8 cellular contexts compared by ENCODE assay signal in the genomic region with DNA sequence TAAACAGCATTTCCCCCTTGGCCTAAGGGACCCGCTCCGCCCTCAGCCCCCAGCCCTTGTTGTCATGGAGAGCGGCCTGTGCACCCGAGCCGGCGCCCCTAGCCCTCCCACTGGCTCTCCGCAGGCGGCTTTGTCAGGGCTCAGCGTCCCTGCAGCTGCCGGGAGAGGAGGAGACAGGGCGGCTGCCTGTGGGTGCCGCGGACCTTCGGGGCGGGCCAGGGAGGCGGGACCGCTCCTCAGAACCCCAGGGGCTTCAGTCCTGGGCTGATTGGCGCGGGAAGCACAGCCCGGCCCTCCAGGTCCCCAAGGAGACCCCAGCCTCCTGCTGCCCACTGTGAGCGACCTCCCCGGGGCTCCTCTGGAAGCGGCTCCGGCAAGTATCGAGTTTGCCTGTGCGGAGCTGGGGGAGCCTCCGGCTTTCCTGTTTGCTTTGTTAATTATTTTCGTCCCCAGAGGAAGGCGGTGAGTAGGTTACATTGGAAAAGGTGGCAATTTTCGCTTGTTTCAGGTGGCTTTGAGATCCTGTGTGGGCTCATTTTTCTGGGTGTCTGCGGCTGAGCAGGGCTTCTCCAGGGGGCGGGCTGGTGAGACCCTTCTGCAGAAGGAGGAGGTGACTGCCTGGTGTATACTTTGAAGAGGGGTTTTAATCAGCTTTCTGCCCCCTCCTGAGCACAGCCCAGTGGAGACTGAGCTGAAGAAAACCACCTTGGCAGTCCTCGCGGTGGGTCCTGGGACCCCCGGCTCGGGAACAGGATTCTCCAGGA. TPM values are rescaled to one million over a fixed set of nuclear protein-coding genes. Genes with fewer than 3 reads are reported as not detected.
DNase-seq lines count a peak whose midpoint lies in the region; ATAC-seq and TF ChIP-seq lines count a peak whose summit lies in the region.

A gene with protein sequence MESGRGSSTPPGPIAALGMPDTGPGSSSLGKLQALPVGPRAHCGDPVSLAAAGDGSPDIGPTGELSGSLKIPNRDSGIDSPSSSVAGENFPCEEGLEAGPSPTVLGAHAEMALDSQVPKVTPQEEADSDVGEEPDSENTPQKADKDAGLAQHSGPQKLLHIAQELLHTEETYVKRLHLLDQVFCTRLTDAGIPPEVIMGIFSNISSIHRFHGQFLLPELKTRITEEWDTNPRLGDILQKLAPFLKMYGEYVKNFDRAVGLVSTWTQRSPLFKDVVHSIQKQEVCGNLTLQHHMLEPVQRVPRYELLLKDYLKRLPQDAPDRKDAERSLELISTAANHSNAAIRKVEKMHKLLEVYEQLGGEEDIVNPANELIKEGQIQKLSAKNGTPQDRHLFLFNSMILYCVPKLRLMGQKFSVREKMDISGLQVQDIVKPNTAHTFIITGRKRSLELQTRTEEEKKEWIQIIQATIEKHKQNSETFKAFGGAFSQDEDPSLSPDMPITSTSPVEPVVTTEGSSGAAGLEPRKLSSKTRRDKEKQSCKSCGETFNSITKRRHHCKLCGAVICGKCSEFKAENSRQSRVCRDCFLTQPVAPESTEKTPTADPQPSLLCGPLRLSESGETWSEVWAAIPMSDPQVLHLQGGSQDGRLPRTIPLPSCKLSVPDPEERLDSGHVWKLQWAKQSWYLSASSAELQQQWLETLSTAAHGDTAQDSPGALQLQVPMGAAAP (plus strand): TSS at position 256 of the 764 bp plus-strand sequence. CDS start 28,734 bp downstream, outside the sequence.

- DNase-seq in GM23248 = peak; percentile 54
- peak; percentile 40 to 68 for DNase-seq in NCI-H526 (lab: John Stamatoyannopoulos, UW)
- DNase-seq in activated T-helper 2 cell treated with anti-CD3 and anti-CD28 coated beads, Interferon-gamma antibody, Interleukin-2, Interleukin-4, amounts not matched to agents 10 μg/mL and 5 μg/mL and 100 μg/mL, durations not matched to agents 14 hours and 24 hours and 36 hours (ENCODE audit: low spot score) = no peak
- DNase-seq in heart left ventricle = peak in 3 of 5 donors; percentile 27 to 50 (median 32)
- peak in 1 of 2 donors; percentile 51 for DNase-seq in trophoblast cell

- WGBS in GM23248 (ENCODE audit: low coverage in 1 of 2, low lambda C conversion rate in 2 of 2, missing lambda C conversion rate in 2 of 2), 2 experiments = 9 to 10% methylated on average over 30 to 33 of the region's 36 CpGs
- 3 to 7% (median 5%) methylated on average over 15 to 36 of the region's 36 CpGs for WGBS in heart left ventricle, 4 donors
- no CpG with 5 or more reads among the region's 36 CpGs for WGBS in trophoblast cell (ENCODE audit: extremely low coverage, insufficient coverage, insufficient read length)

- no peaks in the 10 kb centered on the region for H3K9me2 ChIP-seq in GM23248 (ENCODE audit: insufficient read depth)

- H4K12ac ChIP-seq in trophoblast cell (ENCODE audit: low read depth, low read length) = no peak within 1 kb of the TSS

- H3K4me2 ChIP-seq in GM23248 (ENCODE audit: unreplicated experiment) (peak within 1 kb of the TSS; percentile 84), trophoblast cell (ENCODE audit: low read length) (peak within 1 kb of the TSS; percentile 74)

- H3K14ac ChIP-seq in trophoblast cell (ENCODE audit: low read length) = no peak within 1 kb of the TSS

- intact Hi-C loops in activated T-helper 2 cell treated with anti-CD3 and anti-CD28 coated beads, Interferon-gamma antibody, Interleukin-2, Interleukin-4, amounts not matched to agents 10 μg/mL and 5 μg/mL and 100 μg/mL, durations not matched to agents 14 hours and 24 hours and 36 hours (cut with micrococcal nuclease) = no loop called here
- intact Hi-C loops in heart left ventricle (cut with DNase I) = no loop called here

- H3K4me3 Mint-ChIP-seq in activated T-helper 2 cell treated with anti-CD3 and anti-CD28 coated beads, Interferon-gamma antibody, Interleukin-2, Interleukin-4, amounts not matched to agents 10 μg/mL and 5 μg/mL and 100 μg/mL, durations not matched to agents 14 hours and 24 hours and 36 hours (ENCODE audit: low read depth) = peak within 1 kb of the TSS; percentile 74

- peaks cover 2% of the 10 kb centered on the region for H3K79me1 ChIP-seq in trophoblast cell (ENCODE audit: low read length)

- H3K4me1 ChIP-seq in GM23248 (ENCODE audit: insufficient read depth) = no peaks in the 10 kb centered on the region
- H3K4me1 ChIP-seq in heart left ventricle = peaks cover 0 to 17% (median 1%) of the 10 kb centered on the region in 12 donors
- H3K4me1 ChIP-seq in trophoblast cell (ENCODE audit: control insufficient read depth in 1 of 2, insufficient read depth in 2 of 2, low read length in 2 of 2) = peaks cover 6 to 9% of the 10 kb centered on the region in 2 experiments

- no peak within 1 kb of the TSS for H2BK5ac ChIP-seq in trophoblast cell (ENCODE audit: low read depth, low read length, poor library complexity)

- H3K36me3 Mint-ChIP-seq in activated T-helper 2 cell treated with anti-CD3 and anti-CD28 coated beads, Interferon-gamma antibody, Interleukin-2, Interleukin-4, amounts not matched to agents 10 μg/mL and 5 μg/mL and 100 μg/mL, durations not matched to agents 14 hours and 24 hours and 36 hours (ENCODE audit: low read depth) = no peaks in the 10 kb centered on the region

- H3K4me1 Mint-ChIP-seq in activated T-helper 2 cell treated with anti-CD3 and anti-CD28 coated beads, Interferon-gamma antibody, Interleukin-2, Interleukin-4, amounts not matched to agents 10 μg/mL and 5 μg/mL and 100 μg/mL, durations not matched to agents 14 hours and 24 hours and 36 hours (ENCODE audit: low read depth) = peaks cover 10% of the 10 kb centered on the region

- H3K23ac ChIP-seq in trophoblast cell (ENCODE audit: low read length) = peak within 1 kb of the TSS; percentile 0

- H3K27ac Mint-ChIP-seq in activated T-helper 2 cell treated with anti-CD3 and anti-CD28 coated beads, Interferon-gamma antibody, Interleukin-2, Interleukin-4, amounts not matched to agents 10 μg/mL and 5 μg/mL and 100 μg/mL, durations not matched to agents 14 hours and 24 hours and 36 hours = no peak within 1 kb of the TSS

- H2BK120ac ChIP-seq in trophoblast cell (ENCODE audit: insufficient read depth, low read length, poor library complexity) = no peak within 1 kb of the TSS

- H4K20me1 ChIP-seq in GM23248 (ENCODE audit: insufficient read depth) = no peaks in the 10 kb centered on the region

- peak; percentile 39 to 71 (median 64) for ATAC-seq in heart left ventricle
- ATAC-seq in HG02973 (IDR thresholded peaks at IDR 0.05; ENCODE audit: unreplicated experiment) = no peak
- ATAC-seq in GM21529 (IDR thresholded peaks at IDR 0.05; ENCODE audit: unreplicated experiment) = no peak
- no peak for ATAC-seq in HG03045 (IDR thresholded peaks at IDR 0.05; ENCODE audit: unreplicated experiment)

- H3K18ac ChIP-seq in trophoblast cell (ENCODE audit: low read length) = no peak within 1 kb of the TSS

- no peaks in the 10 kb centered on the region for H3F3A ChIP-seq in GM23248 (ENCODE audit: insufficient read depth)

- no peaks in the 10 kb centered on the region for H3K9me3 Mint-ChIP-seq in activated T-helper 2 cell treated with anti-CD3 and anti-CD28 coated beads, Interferon-gamma antibody, Interleukin-2, Interleukin-4, amounts not matched to agents 10 μg/mL and 5 μg/mL and 100 μg/mL, durations not matched to agents 14 hours and 24 hours and 36 hours

- TF ChIP-seq CTCF in heart left ventricle (IDR thresholded peaks at IDR 0.05) = no peak

- H3K9me3 ChIP-seq in GM23248 (ENCODE audit: low read depth) (no peaks in the 10 kb centered on the region), heart left ventricle (no peaks in the 10 kb centered on the region), trophoblast cell (ENCODE audit: insufficient read depth, low read depth, low read length) (peaks cover 3% of the 10 kb centered on the region)

- peak within 1 kb of the TSS; percentile 69 for H2AFZ ChIP-seq in GM23248
- peak within 1 kb of the TSS; percentile 57 for H2AFZ ChIP-seq in trophoblast cell (ENCODE audit: insufficient read depth, low read length, poor library complexity)

- in situ Hi-C loops in GM23248 (cut with MboI) = no loop called here

- no peak for TF ChIP-seq POLR2A in heart left ventricle (IDR thresholded peaks at IDR 0.05)

- no peak within 1 kb of the TSS for H4K91ac ChIP-seq in trophoblast cell (ENCODE audit: low read depth, low read length)

- H3K27me3 Mint-ChIP-seq in activated T-helper 2 cell treated with anti-CD3 and anti-CD28 coated beads, Interferon-gamma antibody, Interleukin-2, Interleukin-4, amounts not matched to agents 10 μg/mL and 5 μg/mL and 100 μg/mL, durations not matched to agents 14 hours and 24 hours and 36 hours (ENCODE audit: low read depth) = peaks cover 29% of the 10 kb centered on the region

- H4K8ac ChIP-seq in trophoblast cell (ENCODE audit: low read depth, low read length) = peak within 1 kb of the TSS; percentile 47

- H3K79me2 ChIP-seq in GM23248 (ENCODE audit: insufficient read depth) (no peaks in the 10 kb centered on the region), trophoblast cell (ENCODE audit: control insufficient read depth, insufficient read depth, low read length, poor library complexity) (no peaks in the 10 kb centered on the region)

- no peak within 1 kb of the TSS for H2AK5ac ChIP-seq in trophoblast cell (ENCODE audit: low read length)

- H3K27me3 ChIP-seq in GM23248 (replicated peaks; ENCODE audit: insufficient read depth) (peaks cover 24% of the 10 kb centered on the region), heart left ventricle (peaks cover 0 to 44% (median 23%) of the 10 kb centered on the region in 9 donors), trophoblast cell (ENCODE audit: insufficient read depth, low read length) (no peaks in the 10 kb centered on the region)

- H3K9ac ChIP-seq in GM23248 (peak within 1 kb of the TSS; percentile 30; the same call in 1 of the 2 replicates), trophoblast cell (ENCODE audit: low read length) (peak within 1 kb of the TSS; percentile 37)

- H3K4ac ChIP-seq in trophoblast cell (ENCODE audit: low read depth, low read length) = no peak within 1 kb of the TSS

- H3K36me3 ChIP-seq in GM23248 (ENCODE audit: low read depth) = no peaks in the 10 kb centered on the region
- no peaks in the 10 kb centered on the region for H3K36me3 ChIP-seq in heart left ventricle
- H3K36me3 ChIP-seq in trophoblast cell (ENCODE audit: control insufficient read depth in 1 of 2, insufficient read depth in 2 of 2, low read length in 2 of 2) = no peaks in the 10 kb centered on the region

- no peak within 1 kb of the TSS for H2BK12ac ChIP-seq in trophoblast cell (ENCODE audit: low read length)

- H3K4me3 ChIP-seq in GM23248 (peak within 1 kb of the TSS; percentile 70), heart left ventricle (peak within 1 kb of the TSS; percentile 1 to 67 (median 58)), trophoblast cell (ENCODE audit: low read depth, low read length) (peak within 1 kb of the TSS; percentile 46)

- no peak within 1 kb of the TSS for H3K27ac ChIP-seq in GM23248
- H3K27ac ChIP-seq in heart left ventricle = peak within 1 kb of the TSS in 6 of 12 donors; percentile 9 to 64 (median 54)
- no peak within 1 kb of the TSS for H3K27ac ChIP-seq in trophoblast cell (ENCODE audit: low read depth, low read length)

RNA-seq across cellular contexts. Expression of the gene that starts here (rescaled TPM):
- not detected in 2 replicates for total RNA-seq in GM23248 (2014; rRNA removed; shearing (Covaris generic))
- not detected in 2 replicates for polyA plus RNA-seq in GM23248 (2016; fragmentation: Nextera tagmentation; extraction: Ambion mirVana)
- 41.4 and 42.9 TPM in 2 replicates for total RNA-seq in activated T-helper 2 cell treated with anti-CD3 and anti-CD28 coated beads, Interferon-gamma antibody, Interleukin-2, Interleukin-4, amounts not matched to agents 10 μg/mL and 5 μg/mL and 100 μg/mL, durations not matched to agents 14 hours and 24 hours and 36 hours
- 10 to 100 TPM in 1 of 9 donors, 1 to 10 TPM in 8; 1.2 to 11.2 (median 1.8) TPM for total RNA-seq in heart left ventricle
- 1 to 10 TPM; 1.5 to 1.6 TPM for polyA plus RNA-seq in heart left ventricle
- polyA plus RNA-seq in trophoblast cell (2013) = 3.2 and 3.7 TPM in 2 replicates

Comparison
In these comparisons a context has a peak if more than half of its experiments do, and no peak if none do; other contexts are left out.
1. Peak in DNase-seq, H3K4me3 ChIP-seq, H3K9ac ChIP-seq and H3K4me2 ChIP-seq in GM23248; RNA of the gene not detected or under 1 TPM.
2. ATAC-seq: peak in heart left ventricle (4 of 4); none in HG02973 (single experiment), GM21529 (single experiment) and HG03045 (single experiment).
3. Peak in every context shown above with its lines, with median percentiles within 50 percentile points of each other: H3K4me3 ChIP-seq.